ENCODE assay signal across 1 cellular context in the genomic region with DNA sequence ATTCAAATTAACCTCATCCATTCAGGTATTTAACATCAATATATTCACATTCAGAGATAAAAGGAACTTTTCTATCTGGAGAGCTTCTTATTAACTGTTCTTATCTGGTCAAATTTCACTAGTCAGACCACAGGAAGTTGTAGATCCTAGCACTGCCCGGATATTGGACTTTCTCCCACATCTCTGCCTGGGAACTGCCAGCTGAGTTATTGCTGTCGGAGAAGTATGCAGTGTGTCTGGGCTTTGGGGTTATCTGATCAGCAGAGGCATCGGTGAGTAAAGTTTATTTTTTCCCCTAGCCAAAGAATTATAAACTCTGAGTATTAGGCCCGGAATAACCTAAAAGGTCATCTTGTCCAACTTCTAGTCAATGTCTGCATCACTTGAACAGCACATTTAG.
TF ChIP-seq lines count a peak whose summit lies in the region.

No MANE protein-coding gene starts in this region.

TF ChIP-seq in A549, 52 proteins besides CTCF, POLR2A, EP300 and RAD21:
- TF ChIP-seq, protein P1, sequence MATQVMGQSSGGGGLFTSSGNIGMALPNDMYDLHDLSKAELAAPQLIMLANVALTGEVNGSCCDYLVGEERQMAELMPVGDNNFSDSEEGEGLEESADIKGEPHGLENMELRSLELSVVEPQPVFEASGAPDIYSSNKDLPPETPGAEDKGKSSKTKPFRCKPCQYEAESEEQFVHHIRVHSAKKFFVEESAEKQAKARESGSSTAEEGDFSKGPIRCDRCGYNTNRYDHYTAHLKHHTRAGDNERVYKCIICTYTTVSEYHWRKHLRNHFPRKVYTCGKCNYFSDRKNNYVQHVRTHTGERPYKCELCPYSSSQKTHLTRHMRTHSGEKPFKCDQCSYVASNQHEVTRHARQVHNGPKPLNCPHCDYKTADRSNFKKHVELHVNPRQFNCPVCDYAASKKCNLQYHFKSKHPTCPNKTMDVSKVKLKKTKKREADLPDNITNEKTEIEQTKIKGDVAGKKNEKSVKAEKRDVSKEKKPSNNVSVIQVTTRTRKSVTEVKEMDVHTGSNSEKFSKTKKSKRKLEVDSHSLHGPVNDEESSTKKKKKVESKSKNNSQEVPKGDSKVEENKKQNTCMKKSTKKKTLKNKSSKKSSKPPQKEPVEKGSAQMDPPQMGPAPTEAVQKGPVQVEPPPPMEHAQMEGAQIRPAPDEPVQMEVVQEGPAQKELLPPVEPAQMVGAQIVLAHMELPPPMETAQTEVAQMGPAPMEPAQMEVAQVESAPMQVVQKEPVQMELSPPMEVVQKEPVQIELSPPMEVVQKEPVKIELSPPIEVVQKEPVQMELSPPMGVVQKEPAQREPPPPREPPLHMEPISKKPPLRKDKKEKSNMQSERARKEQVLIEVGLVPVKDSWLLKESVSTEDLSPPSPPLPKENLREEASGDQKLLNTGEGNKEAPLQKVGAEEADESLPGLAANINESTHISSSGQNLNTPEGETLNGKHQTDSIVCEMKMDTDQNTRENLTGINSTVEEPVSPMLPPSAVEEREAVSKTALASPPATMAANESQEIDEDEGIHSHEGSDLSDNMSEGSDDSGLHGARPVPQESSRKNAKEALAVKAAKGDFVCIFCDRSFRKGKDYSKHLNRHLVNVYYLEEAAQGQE (IDR thresholded peaks at IDR 0.05) = no peak
- no peak for TF ChIP-seq SMC3 (IDR thresholded peaks at IDR 0.05)
- no peak for TF ChIP-seq POLR2AphosphoS2 (conservative IDR thresholded peaks at IDR 0.05; ENCODE audit: low read length)
